1 cellular context compared by ENCODE assay signal in genomic region chr5:116651653-116652052, GRCh38.
TF ChIP-seq lines count a peak whose summit lies in the region.

No MANE protein-coding gene starts in this region.

TF ChIP-seq in GM23338, 12 proteins besides CTCF, POLR2A, EP300 and RAD21 (continued from another document):
- TF ChIP-seq ZNF462 (CRISPR knock-in tag; IDR thresholded peaks at IDR 0.05) (no peak), POLR2AphosphoS5 (IDR thresholded peaks at IDR 0.05; ENCODE audit: low read depth) (no peak), STAT1 (IDR thresholded peaks at IDR 0.05; ENCODE audit: unreplicated experiment) (no peak)
